8 cellular contexts compared by ENCODE assay signal in genomic region chr10:119370046-119370770, GRCh38.
DNase-seq lines count a peak whose midpoint lies in the region; ATAC-seq and TF ChIP-seq lines count a peak whose summit lies in the region.

No MANE protein-coding gene starts in this region.

- H3K27ac ChIP-seq in CD4-positive, CD25-positive, alpha-beta regulatory T cell (ENCODE audit: insufficient read depth, low read length, poor library complexity, severe bottlenecking) = no peak overlapping the region
- H3K27ac ChIP-seq in PC-3 (ENCODE audit: low read length) (no peak overlapping the region), caudate nucleus (ENCODE audit: low read depth, low read length) (no peak overlapping the region)

- no peak for TF ChIP-seq CTCF in PC-3 (conservative IDR thresholded peaks at IDR 0.05; ENCODE audit: low read depth, low read length)
- no peak for TF ChIP-seq CTCF in fibroblast of the aortic adventitia (IDR thresholded peaks at IDR 0.05; ENCODE audit: insufficient read depth, low read length)

- peak overlapping the region; percentile 16; the same call in 1 of the 2 replicates for H3K4me2 ChIP-seq in PC-3 (ENCODE audit: low read length)

- ATAC-seq in CD4-positive, CD25-positive, alpha-beta regulatory T cell (ENCODE audit: low read depth in 2 of 2) = no peak
- ATAC-seq in PC-3 (peak; percentile 50), GM18498 (IDR thresholded peaks at IDR 0.05; ENCODE audit: unreplicated experiment) (no peak), HG03095 (IDR thresholded peaks at IDR 0.05; ENCODE audit: unreplicated experiment) (no peak), HG03159 (IDR thresholded peaks at IDR 0.05; ENCODE audit: unreplicated experiment) (no peak)

- H3F3A ChIP-seq in PC-3 (ENCODE audit: low read length, unreplicated experiment) = no peaks in the 10 kb centered on the region

- no peaks in the 10 kb centered on the region for H3K4me1 ChIP-seq in CD4-positive, CD25-positive, alpha-beta regulatory T cell (ENCODE audit: control insufficient read depth, insufficient read depth, low read length, poor library complexity, severe bottlenecking)
- H3K4me1 ChIP-seq in PC-3 (ENCODE audit: insufficient read depth, low read length) = no peaks in the 10 kb centered on the region; the same call in 1 of the 2 replicates

- H3K9me3 ChIP-seq in CD4-positive, CD25-positive, alpha-beta regulatory T cell (ENCODE audit: control insufficient read depth in 2 of 2, low read length in 2 of 2) = no peaks in the 10 kb centered on the region
- no peaks in the 10 kb centered on the region for H3K9me3 ChIP-seq in PC-3 (ENCODE audit: low read length)

- H3K27me3 ChIP-seq in CD4-positive, CD25-positive, alpha-beta regulatory T cell (ENCODE audit: control insufficient read depth, insufficient read depth, low read length) = no peaks in the 10 kb centered on the region
- no peaks in the 10 kb centered on the region for H3K27me3 ChIP-seq in PC-3 (ENCODE audit: low read length)

- no peak overlapping the region for H3K9ac ChIP-seq in PC-3 (ENCODE audit: low read length)

- H3K4me3 ChIP-seq in CD4-positive, CD25-positive, alpha-beta regulatory T cell (ENCODE audit: low read depth, low read length) = no peak overlapping the region
- H3K4me3 ChIP-seq in PC-3 (ENCODE audit: low read length) = no peak overlapping the region
- H3K4me3 ChIP-seq in fibroblast of the aortic adventitia (ENCODE audit: low read depth, low read length) = peak overlapping the region; percentile 39

- no peaks in the 10 kb centered on the region for H3K9me2 ChIP-seq in PC-3 (replicated peaks; ENCODE audit: low read length)

- CTCF ChIA-PET in PC-3 (lab: Charles Lee) = no interaction called here

- no peaks in the 10 kb centered on the region for H3K9me3 Mint-ChIP-seq in CD4-positive, CD25-positive, alpha-beta regulatory T cell

- no peak overlapping the region for H3K4me3 Mint-ChIP-seq in CD4-positive, CD25-positive, alpha-beta regulatory T cell

- intact Hi-C loops in PC-3 (cut with micrococcal nuclease) = no loop called here

- peaks cover 12% of the 10 kb centered on the region for H3K36me3 Mint-ChIP-seq in CD4-positive, CD25-positive, alpha-beta regulatory T cell

- peaks cover under 1% of the 10 kb centered on the region for H3K36me3 ChIP-seq in CD4-positive, CD25-positive, alpha-beta regulatory T cell (ENCODE audit: control insufficient read depth, insufficient read depth, low read length)
- no peaks in the 10 kb centered on the region for H3K36me3 ChIP-seq in PC-3 (ENCODE audit: low read depth, low read length)

- POLR2A ChIA-PET in PC-3 (lab: Charles Lee; ENCODE audit: unreplicated experiment) = no interaction called here

- DNase-seq in CD4-positive, CD25-positive, alpha-beta regulatory T cell = no peak
- peak; percentile 2 for DNase-seq in PC-3
- peak; percentile 93 for DNase-seq in fibroblast of the aortic adventitia (ENCODE audit: low read depth)
- DNase-seq in pons (ENCODE audit: low spot score) = peak; percentile 44
- DNase-seq in caudate nucleus (lab: John Stamatoyannopoulos, UW) = no peak

- no TSS peak for BruUV-seq in PC-3 (replicated peaks; lab: Mats Ljungman, UMichigan)

- no peaks in the 10 kb centered on the region for H3K27me3 Mint-ChIP-seq in CD4-positive, CD25-positive, alpha-beta regulatory T cell

- no peaks in the 10 kb centered on the region for H4K20me1 ChIP-seq in PC-3 (ENCODE audit: low read length)

- peak overlapping the region; percentile 40 to 93 (median 71) for H3K27ac Mint-ChIP-seq in CD4-positive, CD25-positive, alpha-beta regulatory T cell

- H3K79me2 ChIP-seq in PC-3 (ENCODE audit: low read length) = no peaks in the 10 kb centered on the region

- no peak overlapping the region for H2AFZ ChIP-seq in PC-3 (ENCODE audit: low read length)

- peaks cover 9 to 41% (median 13%) of the 10 kb centered on the region in 4 donors for H3K4me1 Mint-ChIP-seq in CD4-positive, CD25-positive, alpha-beta regulatory T cell

Comparison
In these comparisons a context has a peak if more than half of its experiments do, and no peak if none do; other contexts are left out.
1. DNase-seq: peak in PC-3 (single experiment), fibroblast of the aortic adventitia (single experiment) and pons (single experiment); none in CD4-positive, CD25-positive, alpha-beta regulatory T cell (0 of 3) and caudate nucleus (0 of 61).